ENCODE assay signal across 8 cellular contexts in genomic region chr10:43421519-43421918, GRCh38. TPM values are rescaled to one million over a fixed set of nuclear protein-coding genes. Genes with fewer than 3 reads are reported as not detected.
DNase-seq lines count a peak whose midpoint lies in the region; ATAC-seq and TF ChIP-seq lines count a peak whose summit lies in the region.

No MANE protein-coding gene starts in this region.

- H3K9me3 ChIP-seq in GM23248 (ENCODE audit: low read depth) (no peaks in the 10 kb centered on the region), SU-DHL-6 (ENCODE audit: insufficient read depth, low read length) (no peaks in the 10 kb centered on the region), spleen (no peaks in the 10 kb centered on the region)

- POLR2A ChIA-PET in HEK293T (lab: Yijun Ruan, JAX): interaction anchor here (1.2 to 3.7 kb wide), 3 partner anchors 11 to 18 kb away, joined by 4 to 37 read pairs (median 6); partner anchors contain the start of gene HNRNPF

- no peaks in the 10 kb centered on the region for H3K79me2 ChIP-seq in GM23248 (ENCODE audit: insufficient read depth)
- H3K79me2 ChIP-seq in SU-DHL-6 (ENCODE audit: insufficient read depth, low read length): no peaks in the 10 kb centered on the region

- peak overlapping the region; percentile 77 for H3K4me3 ChIP-seq in GM23248
- H3K4me3 ChIP-seq in SU-DHL-6 (ENCODE audit: insufficient read depth, low read length, poor library complexity, severe bottlenecking): peak overlapping the region; percentile 66
- H3K4me3 ChIP-seq in fibroblast of pulmonary artery (replicated peaks; ENCODE audit: low read depth, low read length): peak overlapping the region; percentile 57
- H3K4me3 ChIP-seq in spleen: peak overlapping the region in 3 of 8 donors; percentile 57 to 75 (median 60)

- DNase-seq in GM23248 (peak; percentile 59), fibroblast of pulmonary artery (ENCODE audit: low read depth) (no peak), spleen (no peak), NCI-H1105 (lab: John Stamatoyannopoulos, UW) (no peak), HEK293T (ENCODE audit: extremely low spot score) (no peak)
- no peak for DNase-seq in stimulated activated CD4-positive, alpha-beta T cell treated with anti-CD3 and anti-CD28 coated beads, Interleukin-15, amount 100 ng/mL, for 24 hours

- H2AFZ ChIP-seq in GM23248 (peak overlapping the region; percentile 95), SU-DHL-6 (ENCODE audit: low read depth, low read length, severe bottlenecking) (peak overlapping the region; percentile 82)

- in situ Hi-C loops in GM23248 (cut with MboI): no loop called here

- H3K27ac ChIP-seq in GM23248 (peak overlapping the region; percentile 97), SU-DHL-6 (ENCODE audit: low read depth, low read length) (peak overlapping the region; percentile 89), spleen (peak overlapping the region; percentile 93 to 98 (median 96))

- H4K20me1 ChIP-seq in GM23248 (ENCODE audit: insufficient read depth) (no peaks in the 10 kb centered on the region), SU-DHL-6 (ENCODE audit: low read depth, low read length) (no peaks in the 10 kb centered on the region)

- H3K36me3 ChIP-seq in GM23248 (ENCODE audit: low read depth) (no peaks in the 10 kb centered on the region), SU-DHL-6 (ENCODE audit: low read length) (no peaks in the 10 kb centered on the region), spleen (no peaks in the 10 kb centered on the region)

- no peaks in the 10 kb centered on the region for H3K9me2 ChIP-seq in GM23248 (ENCODE audit: insufficient read depth)
- H3K9me2 ChIP-seq in SU-DHL-6 (replicated peaks; ENCODE audit: insufficient read depth, low read length): no peaks in the 10 kb centered on the region

- H3K9ac ChIP-seq in GM23248 (peak overlapping the region; percentile 94), SU-DHL-6 (ENCODE audit: low read length) (peak overlapping the region; percentile 78)

- no peak for TF ChIP-seq POLR2A in spleen (IDR thresholded peaks at IDR 0.05)

- H3K4me1 ChIP-seq in GM23248 (ENCODE audit: insufficient read depth): peaks cover 5% of the 10 kb centered on the region; the same call in 1 of the 2 replicates
- peaks cover 21 to 57% (median 44%) of the 10 kb centered on the region in 6 donors for H3K4me1 ChIP-seq in spleen

- CTCF ChIA-PET in HEK293T (lab: Yijun Ruan, JAX): no interaction called here

- WGBS in GM23248 (ENCODE audit: low coverage in 1 of 2, low lambda C conversion rate in 2 of 2, missing lambda C conversion rate in 2 of 2), 2 experiments: 74 to 77% methylated on average over 6 of the region's 6 CpGs
- 85 to 93% (median 90%) methylated on average over 6 of the region's 6 CpGs for WGBS in spleen, 5 donors

- intact Hi-C loops in spleen (cut with DNase I; ENCODE audit: low total_unique reads): no loop called here

- H3K4me2 ChIP-seq in GM23248 (ENCODE audit: unreplicated experiment): peak overlapping the region; percentile 94
- peak overlapping the region; percentile 99 for H3K4me2 ChIP-seq in SU-DHL-6 (ENCODE audit: low read depth, low read length, poor library complexity, severe bottlenecking)

- no peaks in the 10 kb centered on the region for H3K27me3 ChIP-seq in GM23248 (replicated peaks; ENCODE audit: insufficient read depth)
- no peaks in the 10 kb centered on the region for H3K27me3 ChIP-seq in SU-DHL-6 (ENCODE audit: low read length)
- no peaks in the 10 kb centered on the region for H3K27me3 ChIP-seq in spleen (replicated peaks in 1 of 7)

- H3F3A ChIP-seq in GM23248 (ENCODE audit: insufficient read depth): peaks cover 17% of the 10 kb centered on the region
- H3F3A ChIP-seq in SU-DHL-6 (ENCODE audit: insufficient read depth): peaks cover 49% of the 10 kb centered on the region

- ATAC-seq in GM21447 (IDR thresholded peaks at IDR 0.05; ENCODE audit: unreplicated experiment): no peak

- TF ChIP-seq CTCF in SU-DHL-6 (IDR thresholded peaks at IDR 0.05; ENCODE audit: insufficient read depth, low read length, poor library complexity, severe bottlenecking): no peak
- no peak for TF ChIP-seq CTCF in fibroblast of pulmonary artery (IDR thresholded peaks at IDR 0.05; ENCODE audit: low read length, missing control alignments)
- TF ChIP-seq CTCF in spleen (IDR thresholded peaks at IDR 0.05 in 8 of 11, conservative IDR thresholded peaks at IDR 0.05 in 3 of 11): no peak

TF ChIP-seq in HEK293T, 16 proteins besides CTCF, POLR2A, EP300 and RAD21:
- TF ChIP-seq ELF4 (IDR thresholded peaks at IDR 0.05): no peak
- no peak for TF ChIP-seq PKNOX1 (IDR thresholded peaks at IDR 0.05)
- no peak for TF ChIP-seq FOXM1 (IDR thresholded peaks at IDR 0.05; ENCODE audit: borderline replicate concordance)
- TF ChIP-seq TARDBP (IDR thresholded peaks at IDR 0.05): no peak
- TF ChIP-seq NFRKB (IDR thresholded peaks at IDR 0.05): no peak
TF ChIP-seq in HEK293T: peak in this region for 0.

RNA-seq across cellular contexts. Expression of gene HNRNPF, which starts 12.5 kb away (rescaled TPM):
- total RNA-seq in GM23248 (2014; rRNA removed; shearing (Covaris generic)): 158 and 172 TPM in 2 replicates
- polyA plus RNA-seq in GM23248 (2016; fragmentation: Nextera tagmentation; extraction: Ambion mirVana) (106 and 116 TPM in 2 replicates), spleen (100 to 1,000 TPM in 2 of 3 donors, 10 to 100 TPM in 1; 82.8 to 141 (median 116) TPM)
- total RNA-seq in spleen: 100 to 1,000 TPM; 159 to 253 (median 206) TPM

RNA-seq across cellular contexts. Expression of gene ZNF487, which starts 15.4 kb away (rescaled TPM):
- 6.3 and 11.0 TPM in 2 replicates for total RNA-seq in GM23248 (2014; rRNA removed; shearing (Covaris generic))
- polyA plus RNA-seq in GM23248 (2016; fragmentation: Nextera tagmentation; extraction: Ambion mirVana) (5.3 and 5.5 TPM in 2 replicates), spleen (1 to 10 TPM; 4.9 to 9.6 (median 7.0) TPM)
- total RNA-seq in spleen: 10 to 100 TPM in 2 of 7 donors, 1 to 10 TPM in 5; 5.8 to 12.1 (median 7.9) TPM

RNA-seq across cellular contexts. Expression of gene FXYD4, which starts 50.1 kb away (rescaled TPM):
- not detected in 2 replicates for total RNA-seq in GM23248 (2014; rRNA removed; shearing (Covaris generic))
- polyA plus RNA-seq in GM23248 (2016; fragmentation: Nextera tagmentation; extraction: Ambion mirVana): not detected in 2 replicates
- total RNA-seq in spleen: not detected
- polyA plus RNA-seq in spleen: under 1 TPM in 1 of 3 donors, not detected in 2; 0.20 TPM
